Comparison of ENCODE assay signal across 1 cellular context in the genomic region with DNA sequence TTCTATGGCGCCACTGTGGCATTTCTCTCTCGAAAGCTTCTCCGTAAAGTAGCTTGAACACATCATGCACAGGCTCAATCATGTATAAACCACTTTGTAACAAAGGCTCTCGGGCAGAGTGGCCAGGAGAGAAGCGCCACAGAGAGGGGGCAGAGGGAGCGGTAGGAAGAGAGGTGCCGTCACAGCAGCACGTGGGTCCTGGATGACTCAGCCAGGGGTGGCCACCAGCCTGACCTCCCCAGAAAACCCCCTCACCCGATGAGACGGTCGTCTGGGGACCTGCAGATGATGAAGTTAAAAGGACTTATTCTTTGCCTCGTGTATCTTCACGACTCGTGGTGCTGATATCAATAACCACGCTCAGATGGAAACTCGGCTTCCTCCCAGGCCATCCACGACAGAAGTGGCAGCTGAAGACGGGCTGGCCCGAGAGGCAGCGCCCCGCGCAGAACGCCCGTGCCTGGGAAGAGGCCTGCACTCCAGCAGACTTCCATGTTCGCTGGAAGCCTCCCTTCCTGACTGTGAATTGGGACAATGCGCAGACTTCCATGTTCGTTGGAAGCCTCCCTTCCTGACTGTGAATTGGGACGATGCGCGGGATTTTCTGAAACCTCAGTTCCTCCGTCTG.
TF ChIP-seq lines count a peak whose summit lies in the region.

No MANE protein-coding gene starts in this region.

TF ChIP-seq in H1, 55 proteins besides CTCF, POLR2A, EP300 and RAD21:
- TF ChIP-seq ASH2L (IDR thresholded peaks at IDR 0.05; ENCODE audit: low read length) (no peak), ATF2 (IDR thresholded peaks at IDR 0.05; ENCODE audit: low read length) (no peak), KDM5A (IDR thresholded peaks at IDR 0.05; ENCODE audit: low read length) (no peak), KDM4A (IDR thresholded peaks at IDR 0.05; ENCODE audit: low read depth, low read length, severe bottlenecking) (no peak), BRCA1 (IDR thresholded peaks at IDR 0.05; ENCODE audit: low read depth, low read length) (no peak), CTBP2 (IDR thresholded peaks at IDR 0.05; ENCODE audit: borderline replicate concordance, insufficient read depth, insufficient read length, low read length) (no peak), JUN (IDR thresholded peaks at IDR 0.05; ENCODE audit: low read depth, low read length) (no peak), SP4 (IDR thresholded peaks at IDR 0.05; ENCODE audit: low read length) (no peak), SIN3A (conservative IDR thresholded peaks at IDR 0.05 in 1 of 2, IDR thresholded peaks at IDR 0.05 in 1 of 2; ENCODE audit: low read depth in 1 of 2, low read length in 2 of 2) (no peak)
- TF ChIP-seq, protein P1, sequence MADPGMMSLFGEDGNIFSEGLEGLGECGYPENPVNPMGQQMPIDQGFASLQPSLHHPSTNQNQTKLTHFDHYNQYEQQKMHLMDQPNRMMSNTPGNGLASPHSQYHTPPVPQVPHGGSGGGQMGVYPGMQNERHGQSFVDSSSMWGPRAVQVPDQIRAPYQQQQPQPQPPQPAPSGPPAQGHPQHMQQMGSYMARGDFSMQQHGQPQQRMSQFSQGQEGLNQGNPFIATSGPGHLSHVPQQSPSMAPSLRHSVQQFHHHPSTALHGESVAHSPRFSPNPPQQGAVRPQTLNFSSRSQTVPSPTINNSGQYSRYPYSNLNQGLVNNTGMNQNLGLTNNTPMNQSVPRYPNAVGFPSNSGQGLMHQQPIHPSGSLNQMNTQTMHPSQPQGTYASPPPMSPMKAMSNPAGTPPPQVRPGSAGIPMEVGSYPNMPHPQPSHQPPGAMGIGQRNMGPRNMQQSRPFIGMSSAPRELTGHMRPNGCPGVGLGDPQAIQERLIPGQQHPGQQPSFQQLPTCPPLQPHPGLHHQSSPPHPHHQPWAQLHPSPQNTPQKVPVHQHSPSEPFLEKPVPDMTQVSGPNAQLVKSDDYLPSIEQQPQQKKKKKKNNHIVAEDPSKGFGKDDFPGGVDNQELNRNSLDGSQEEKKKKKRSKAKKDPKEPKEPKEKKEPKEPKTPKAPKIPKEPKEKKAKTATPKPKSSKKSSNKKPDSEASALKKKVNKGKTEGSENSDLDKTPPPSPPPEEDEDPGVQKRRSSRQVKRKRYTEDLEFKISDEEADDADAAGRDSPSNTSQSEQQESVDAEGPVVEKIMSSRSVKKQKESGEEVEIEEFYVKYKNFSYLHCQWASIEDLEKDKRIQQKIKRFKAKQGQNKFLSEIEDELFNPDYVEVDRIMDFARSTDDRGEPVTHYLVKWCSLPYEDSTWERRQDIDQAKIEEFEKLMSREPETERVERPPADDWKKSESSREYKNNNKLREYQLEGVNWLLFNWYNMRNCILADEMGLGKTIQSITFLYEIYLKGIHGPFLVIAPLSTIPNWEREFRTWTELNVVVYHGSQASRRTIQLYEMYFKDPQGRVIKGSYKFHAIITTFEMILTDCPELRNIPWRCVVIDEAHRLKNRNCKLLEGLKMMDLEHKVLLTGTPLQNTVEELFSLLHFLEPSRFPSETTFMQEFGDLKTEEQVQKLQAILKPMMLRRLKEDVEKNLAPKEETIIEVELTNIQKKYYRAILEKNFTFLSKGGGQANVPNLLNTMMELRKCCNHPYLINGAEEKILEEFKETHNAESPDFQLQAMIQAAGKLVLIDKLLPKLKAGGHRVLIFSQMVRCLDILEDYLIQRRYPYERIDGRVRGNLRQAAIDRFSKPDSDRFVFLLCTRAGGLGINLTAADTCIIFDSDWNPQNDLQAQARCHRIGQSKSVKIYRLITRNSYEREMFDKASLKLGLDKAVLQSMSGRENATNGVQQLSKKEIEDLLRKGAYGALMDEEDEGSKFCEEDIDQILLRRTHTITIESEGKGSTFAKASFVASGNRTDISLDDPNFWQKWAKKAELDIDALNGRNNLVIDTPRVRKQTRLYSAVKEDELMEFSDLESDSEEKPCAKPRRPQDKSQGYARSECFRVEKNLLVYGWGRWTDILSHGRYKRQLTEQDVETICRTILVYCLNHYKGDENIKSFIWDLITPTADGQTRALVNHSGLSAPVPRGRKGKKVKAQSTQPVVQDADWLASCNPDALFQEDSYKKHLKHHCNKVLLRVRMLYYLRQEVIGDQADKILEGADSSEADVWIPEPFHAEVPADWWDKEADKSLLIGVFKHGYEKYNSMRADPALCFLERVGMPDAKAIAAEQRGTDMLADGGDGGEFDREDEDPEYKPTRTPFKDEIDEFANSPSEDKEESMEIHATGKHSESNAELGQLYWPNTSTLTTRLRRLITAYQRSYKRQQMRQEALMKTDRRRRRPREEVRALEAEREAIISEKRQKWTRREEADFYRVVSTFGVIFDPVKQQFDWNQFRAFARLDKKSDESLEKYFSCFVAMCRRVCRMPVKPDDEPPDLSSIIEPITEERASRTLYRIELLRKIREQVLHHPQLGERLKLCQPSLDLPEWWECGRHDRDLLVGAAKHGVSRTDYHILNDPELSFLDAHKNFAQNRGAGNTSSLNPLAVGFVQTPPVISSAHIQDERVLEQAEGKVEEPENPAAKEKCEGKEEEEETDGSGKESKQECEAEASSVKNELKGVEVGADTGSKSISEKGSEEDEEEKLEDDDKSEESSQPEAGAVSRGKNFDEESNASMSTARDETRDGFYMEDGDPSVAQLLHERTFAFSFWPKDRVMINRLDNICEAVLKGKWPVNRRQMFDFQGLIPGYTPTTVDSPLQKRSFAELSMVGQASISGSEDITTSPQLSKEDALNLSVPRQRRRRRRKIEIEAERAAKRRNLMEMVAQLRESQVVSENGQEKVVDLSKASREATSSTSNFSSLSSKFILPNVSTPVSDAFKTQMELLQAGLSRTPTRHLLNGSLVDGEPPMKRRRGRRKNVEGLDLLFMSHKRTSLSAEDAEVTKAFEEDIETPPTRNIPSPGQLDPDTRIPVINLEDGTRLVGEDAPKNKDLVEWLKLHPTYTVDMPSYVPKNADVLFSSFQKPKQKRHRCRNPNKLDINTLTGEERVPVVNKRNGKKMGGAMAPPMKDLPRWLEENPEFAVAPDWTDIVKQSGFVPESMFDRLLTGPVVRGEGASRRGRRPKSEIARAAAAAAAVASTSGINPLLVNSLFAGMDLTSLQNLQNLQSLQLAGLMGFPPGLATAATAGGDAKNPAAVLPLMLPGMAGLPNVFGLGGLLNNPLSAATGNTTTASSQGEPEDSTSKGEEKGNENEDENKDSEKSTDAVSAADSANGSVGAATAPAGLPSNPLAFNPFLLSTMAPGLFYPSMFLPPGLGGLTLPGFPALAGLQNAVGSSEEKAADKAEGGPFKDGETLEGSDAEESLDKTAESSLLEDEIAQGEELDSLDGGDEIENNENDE (IDR thresholded peaks at IDR 0.05; ENCODE audit: insufficient replicate concordance, low read length), result no peak
